Comparison of ENCODE assay signal across 35 cellular contexts in genomic region chr3:94529821-94530220, GRCh38.
"Had no signal": no experiment of that assay in that cellular context is flagged by ENCODE, and none has a peak within 500 bp of the region (broad histone marks: within the 10 kb centered on the region; RNA-seq: fewer than 3 reads in every experiment).

No MANE protein-coding gene starts in this region.

- ATAC-seq: activated naive CD4-positive, alpha-beta T cell treated with anti-CD3 and anti-CD28 coated beads, Interleukin-2, amount 50 U/mL, for 72 hours; activated naive CD8-positive, alpha-beta T cell treated with anti-CD3 and anti-CD28 coated beads, Interleukin-2, amount 50 U/mL, for 24 hours; activated T-cell treated with anti-CD3 and anti-CD28 coated beads, Interleukin-2, amount 50 U/mL, for 4 hours; activated T-cell treated with anti-CD3 and anti-CD28 coated beads, Interleukin-2, amount 50 U/mL, for 72 hours; activated T-helper 17 cell treated with anti-CD3 and anti-CD28 coated beads, Interleukin-2, amount 50 U/mL, for 72 hours; body of pancreas had no signal

- H3K9me3 ChIP-seq: adrenal gland, ascending aorta, body of pancreas, breast epithelium had no signal

- H3K4me1 ChIP-seq: adrenal gland, ascending aorta, breast epithelium had no signal

- DNase-seq: activated effector memory CD4-positive, alpha-beta T cell treated with anti-CD3 and anti-CD28 coated beads, Interleukin-2, amount 50 U/mL, for 16 hours; activated effector memory CD4-positive, alpha-beta T cell treated with Interleukin-2 at 50 U/mL for 16 hours; activated gamma-delta T cell; activated gamma-delta T cell treated with Interleukin-2 at 50 U/mL for 16 hours; activated naive CD4-positive, alpha-beta T cell; activated naive CD4-positive, alpha-beta T cell treated with anti-CD3 and anti-CD28 coated beads for 36 hours; activated naive CD4-positive, alpha-beta T cell treated with anti-CD3 and anti-CD28 coated beads, Interleukin-2, amount 10 ng/mL, durations not matched to agents 7 days and 5 days; activated naive CD4-positive, alpha-beta T cell treated with anti-CD3 and anti-CD28 coated beads, Interleukin-2, amount 50 U/mL, for 16 hours; activated naive CD4-positive, alpha-beta T cell treated with Interleukin-2 at 50 U/mL for 16 hours; activated naive CD8-positive, alpha-beta T cell treated with anti-CD3 and anti-CD28 coated beads for 36 hours; activated naive CD8-positive, alpha-beta T cell treated with anti-CD3 and anti-CD28 coated beads, Interleukin-2, amount 10 ng/mL, durations not matched to agents 7 days and 5 days; activated naive CD8-positive, alpha-beta T cell treated with anti-CD3 and anti-CD28 coated beads, Interleukin-2, amount 50 U/mL, for 24 hours; activated T-cell treated with anti-CD3 and anti-CD28 coated beads, Interleukin-2, amount 50 U/mL, for 1 hour; activated T-cell treated with anti-CD3 and anti-CD28 coated beads, Interleukin-2, amount 50 U/mL, for 24 hours; activated T-cell treated with anti-CD3 and anti-CD28 coated beads, Interleukin-2, amount 50 U/mL, for 4 hours; activated T-cell treated with anti-CD3 and anti-CD28 coated beads, Interleukin-2, amount 50 U/mL, for 48 hours; activated T-cell treated with anti-CD3 and anti-CD28 coated beads, Interleukin-2, amount 50 U/mL, for 72 hours; adrenal gland; amniotic stem cell; amygdala; anterior cingulate cortex; aorta; body of pancreas; brain microvascular endothelial cell; caudate nucleus; central memory CD4-positive, alpha-beta T cell; cerebellar nuclear complex had no signal

- H3K27ac ChIP-seq: adrenal gland, ascending aorta, body of pancreas, brain microvascular endothelial cell, breast epithelium, cardiac muscle cell had no signal

- FAIRE-seq: astrocyte, bronchial epithelial cell, colon had no signal

- H3K4me3 ChIP-seq: adrenal gland, ascending aorta, body of pancreas, breast epithelium, cardiac muscle cell had no signal
